Comparison of ENCODE assay signal across 8 cellular contexts in the genomic region with DNA sequence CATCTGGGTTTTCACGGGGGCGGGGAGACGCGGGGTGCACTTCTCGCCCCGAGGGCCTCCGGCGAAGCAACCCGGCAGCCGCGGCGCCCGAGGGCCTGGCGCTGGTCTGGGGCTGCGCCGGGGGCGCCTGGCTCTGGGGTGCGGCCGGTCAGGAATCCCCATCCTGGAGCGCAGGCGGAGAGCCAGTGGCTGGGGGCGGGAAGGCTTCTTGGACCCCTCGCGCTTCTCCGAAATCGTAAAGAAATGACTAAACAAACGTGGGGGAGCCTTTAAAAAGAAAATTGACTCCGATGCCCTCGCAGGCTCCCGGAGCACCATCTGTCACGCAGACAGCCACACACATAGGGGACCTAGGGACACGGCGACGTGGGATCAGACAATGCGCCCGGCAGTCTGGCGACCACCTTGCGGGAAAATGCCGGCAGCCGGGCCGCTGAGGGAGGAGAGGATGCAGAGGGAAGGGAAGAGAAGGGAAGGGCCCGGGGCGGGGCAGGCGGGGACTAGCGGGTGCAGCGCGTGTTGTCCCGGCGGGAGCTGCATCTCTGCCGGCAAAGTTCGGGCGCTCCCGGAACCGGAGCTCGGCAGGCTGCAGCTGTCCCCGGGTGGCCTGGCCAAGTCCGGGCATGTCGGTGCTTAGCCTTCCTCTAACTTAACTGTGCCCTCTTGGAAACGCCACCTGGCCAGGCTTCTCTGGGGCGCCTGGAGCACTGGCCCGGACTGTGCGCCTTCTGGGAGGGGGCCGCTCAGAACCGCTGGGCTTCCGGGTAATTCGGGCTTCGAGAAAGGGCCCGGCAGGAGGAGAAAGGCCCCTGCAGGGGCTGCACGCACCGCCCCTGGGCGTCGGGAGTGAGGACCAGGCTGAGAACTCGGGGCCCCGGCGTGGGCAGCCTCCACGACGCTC. TPM values are rescaled to one million over a fixed set of nuclear protein-coding genes. Genes with fewer than 3 reads are reported as not detected.
DNase-seq lines count a peak whose midpoint lies in the region; ATAC-seq, FAIRE-seq and TF ChIP-seq lines count a peak whose summit lies in the region.

No MANE protein-coding gene starts in this region.

- peaks cover 21 to 78% of the 10 kb centered on the region in 2 donors for H3K27me3 Mint-ChIP-seq in CD8-positive, alpha-beta memory T cell
- H3K27me3 Mint-ChIP-seq in brain, result peaks cover 94% of the 10 kb centered on the region
- peaks cover 60% of the 10 kb centered on the region for H3K27me3 Mint-ChIP-seq in stimulated activated memory B cell treated with anti-CD40 and anti-IgM and Interleukin-4, amounts not matched to agents 10 μg/mL and 1 μg/mL and 100 μg/mL, for 72 hours

- TF ChIP-seq CTCF in brain (conservative IDR thresholded peaks at IDR 0.05) (no peak), kidney (IDR thresholded peaks at IDR 0.05; ENCODE audit: borderline replicate concordance, extremely low read depth, insufficient read depth) (no peak)

- FAIRE-seq in kidney (lab: Jason Lieb, UNC), result no peak

- CTCF ChIA-PET in CD8-positive, alpha-beta memory T cell (lab: Charles Lee), result no interaction called here

- intact Hi-C loops in kidney (cut with DNase I), result no loop called here

- H3K4me1 ChIP-seq in CD8-positive, alpha-beta memory T cell (ENCODE audit: insufficient read depth, low read length), result no peaks in the 10 kb centered on the region
- H3K4me1 ChIP-seq in kidney (ENCODE audit: control insufficient read depth in 1 of 2, insufficient read depth in 1 of 2, low read depth in 1 of 2, low read length in 2 of 2), result peaks cover 0 to 13% of the 10 kb centered on the region in 2 donors

- no peaks in the 10 kb centered on the region for H3K9me3 ChIP-seq in CD8-positive, alpha-beta memory T cell (ENCODE audit: low read length)
- H3K9me3 ChIP-seq in kidney (ENCODE audit: control insufficient read depth in 1 of 2, low read length in 2 of 2), result peaks cover 0 to 3% of the 10 kb centered on the region in 2 donors

- no peaks in the 10 kb centered on the region for H3K36me3 ChIP-seq in CD8-positive, alpha-beta memory T cell (ENCODE audit: insufficient read depth, low read length)
- H3K36me3 ChIP-seq in kidney (ENCODE audit: control insufficient read depth in 1 of 2, insufficient read depth in 2 of 2, low read length in 2 of 2), result no peaks in the 10 kb centered on the region

- peaks cover 18% of the 10 kb centered on the region for H3K27me3 ChIP-seq in CD8-positive, alpha-beta memory T cell (ENCODE audit: insufficient read depth, low read length, poor library complexity, severe bottlenecking)

- no peak for ATAC-seq in stimulated activated memory B cell treated with anti-CD40 and anti-IgM and Interleukin-4, amounts not matched to agents 10 μg/mL and 1 μg/mL and 100 μg/mL, for 72 hours
- ATAC-seq in GM21367 (IDR thresholded peaks at IDR 0.05; ENCODE audit: unreplicated experiment), result no peak

- peak overlapping the region in 6 of 7 donors; percentile 6 to 72 (median 60) for H3K4me3 Mint-ChIP-seq in CD8-positive, alpha-beta memory T cell
- H3K4me3 Mint-ChIP-seq in brain, result peak overlapping the region; percentile 84 to 92 (median 86)
- peak overlapping the region; percentile 76 for H3K4me3 Mint-ChIP-seq in stimulated activated memory B cell treated with anti-CD40 and anti-IgM and Interleukin-4, amounts not matched to agents 10 μg/mL and 1 μg/mL and 100 μg/mL, for 72 hours

- POLR2A ChIA-PET in CD8-positive, alpha-beta memory T cell (lab: Charles Lee), result no interaction called here

- H3K9ac ChIP-seq in kidney (ENCODE audit: low read length in 2 of 2), result no peak overlapping the region

- peaks cover 4 to 10% (median 8%) of the 10 kb centered on the region in 3 donors for H3K4me1 Mint-ChIP-seq in CD8-positive, alpha-beta memory T cell
- peaks cover 17% of the 10 kb centered on the region for H3K4me1 Mint-ChIP-seq in brain
- H3K4me1 Mint-ChIP-seq in stimulated activated memory B cell treated with anti-CD40 and anti-IgM and Interleukin-4, amounts not matched to agents 10 μg/mL and 1 μg/mL and 100 μg/mL, for 72 hours, result peaks cover 15% of the 10 kb centered on the region

- H3K4me3 ChIP-seq in CD8-positive, alpha-beta memory T cell (ENCODE audit: low read length), result no peak overlapping the region
- H3K4me3 ChIP-seq in kidney (ENCODE audit: low read length in 2 of 2), result no peak overlapping the region

- DNase-seq in CD8-positive, alpha-beta memory T cell, result no peak
- peak; percentile 41 for DNase-seq in HuH-7.5 (ENCODE audit: low spot score)
- DNase-seq in kidney, result peak; percentile 73
- DNase-seq in GOT3 (lab: John Stamatoyannopoulos, UW), result no peak
- DNase-seq in SIG-M5 treated with dmso at 0.1 percent for 504 hours (lab: John Stamatoyannopoulos, UW; ENCODE audit: unreplicated experiment), result no peak

- H3K9me3 Mint-ChIP-seq in CD8-positive, alpha-beta memory T cell, result peaks cover 0 to 2% (median 0%) of the 10 kb centered on the region in 5 donors
- peaks cover 0 to 14% (median 2%) of the 10 kb centered on the region in 5 experiments for H3K9me3 Mint-ChIP-seq in brain
- no peaks in the 10 kb centered on the region for H3K9me3 Mint-ChIP-seq in stimulated activated memory B cell treated with anti-CD40 and anti-IgM and Interleukin-4, amounts not matched to agents 10 μg/mL and 1 μg/mL and 100 μg/mL, for 72 hours

- no peak overlapping the region for H3K27ac Mint-ChIP-seq in CD8-positive, alpha-beta memory T cell
- H3K27ac Mint-ChIP-seq in brain, result peak overlapping the region in 4 of 5 experiments; percentile 54 to 98 (median 78)
- H3K27ac Mint-ChIP-seq in stimulated activated memory B cell treated with anti-CD40 and anti-IgM and Interleukin-4, amounts not matched to agents 10 μg/mL and 1 μg/mL and 100 μg/mL, for 72 hours, result no peak overlapping the region

- no peak overlapping the region for H3K27ac ChIP-seq in CD8-positive, alpha-beta memory T cell (ENCODE audit: low read depth, low read length)
- H3K27ac ChIP-seq in kidney (ENCODE audit: low read depth in 2 of 2, low read length in 2 of 2), result no peak overlapping the region

- H3K36me3 Mint-ChIP-seq in CD8-positive, alpha-beta memory T cell, result no peaks in the 10 kb centered on the region
- H3K36me3 Mint-ChIP-seq in brain, result no peaks in the 10 kb centered on the region
- no peaks in the 10 kb centered on the region for H3K36me3 Mint-ChIP-seq in stimulated activated memory B cell treated with anti-CD40 and anti-IgM and Interleukin-4, amounts not matched to agents 10 μg/mL and 1 μg/mL and 100 μg/mL, for 72 hours

RNA-seq across cellular contexts. Expression of a gene that starts 1.9 kb away (rescaled TPM):
- not detected for total RNA-seq in CD8-positive, alpha-beta memory T cell
- not detected for polyA plus RNA-seq in CD8-positive, alpha-beta memory T cell
- polyA plus RNA-seq in brain (ENCODE audit: insufficient read depth, low read depth, low replicate concordance) (not detected), kidney (ENCODE audit: insufficient read depth, low read depth, low replicate concordance) (not detected)
- total RNA-seq in kidney, result not detected

Comparison
In these comparisons a context has a peak if more than half of its experiments do, and no peak if none do; other contexts are left out.
1. DNase-seq: peak in HuH-7.5 (single experiment) and kidney (single experiment); none in CD8-positive, alpha-beta memory T cell (0 of 5), GOT3 (single experiment) and SIG-M5 treated with dmso at 0.1 percent for 504 hours (single experiment).
2. H3K27ac Mint-ChIP-seq: peak in brain (4 of 5); none in CD8-positive, alpha-beta memory T cell (0 of 8) and stimulated activated memory B cell treated with anti-CD40 and anti-IgM and Interleukin-4, amounts not matched to agents 10 μg/mL and 1 μg/mL and 100 μg/mL, for 72 hours (single experiment).
3. Peak in every context shown above with its lines, with median percentiles within 50 percentile points of each other: H3K4me3 Mint-ChIP-seq.